8 cellular contexts compared by ENCODE assay signal in genomic region chr17:65100316-65101140, GRCh38. TPM values are rescaled to one million over a fixed set of nuclear protein-coding genes. Genes with fewer than 3 reads are reported as not detected.
DNase-seq lines count a peak whose midpoint lies in the region; ATAC-seq lines count a peak whose summit lies in the region.

No MANE protein-coding gene starts in this region.

- peaks cover 3% of the 10 kb centered on the region for H3K36me3 Mint-ChIP-seq in activated CD4-positive, alpha-beta memory T cell treated with anti-CD3 and anti-CD28 coated beads, Interleukin-2, amount 10 ng/mL, durations not matched to agents 7 days and 5 days (ENCODE audit: low read depth)
- H3K36me3 Mint-ChIP-seq in memory B cell, result no peaks in the 10 kb centered on the region

- H3K27ac Mint-ChIP-seq in activated CD4-positive, alpha-beta memory T cell treated with anti-CD3 and anti-CD28 coated beads, Interleukin-2, amount 10 ng/mL, durations not matched to agents 7 days and 5 days, result peak overlapping the region; percentile 95
- peak overlapping the region; percentile 91 for H3K27ac Mint-ChIP-seq in memory B cell

- POLR2A ChIA-PET in activated CD4-positive, alpha-beta memory T cell treated with anti-CD3 and anti-CD28 coated beads, Interleukin-2, amount 10 ng/mL, durations not matched to agents 7 days and 5 days (lab: Charles Lee), result interaction anchor here (0.6 to 3.9 kb wide), 27 partner anchors 17 to 595 kb away, joined by 3 to 34 read pairs (median 6); partner anchors contain the start of genes GNA13, LRRC37A3 and RGS9

- peaks cover 2% of the 10 kb centered on the region for H3K27me3 Mint-ChIP-seq in activated CD4-positive, alpha-beta memory T cell treated with anti-CD3 and anti-CD28 coated beads, Interleukin-2, amount 10 ng/mL, durations not matched to agents 7 days and 5 days
- H3K27me3 Mint-ChIP-seq in memory B cell, result no peaks in the 10 kb centered on the region

- H3K4me1 Mint-ChIP-seq in activated CD4-positive, alpha-beta memory T cell treated with anti-CD3 and anti-CD28 coated beads, Interleukin-2, amount 10 ng/mL, durations not matched to agents 7 days and 5 days, result peaks cover 39% of the 10 kb centered on the region
- peaks cover 11% of the 10 kb centered on the region for H3K4me1 Mint-ChIP-seq in memory B cell

- no peaks in the 10 kb centered on the region for H3K9me3 Mint-ChIP-seq in activated CD4-positive, alpha-beta memory T cell treated with anti-CD3 and anti-CD28 coated beads, Interleukin-2, amount 10 ng/mL, durations not matched to agents 7 days and 5 days
- H3K9me3 Mint-ChIP-seq in memory B cell, result no peaks in the 10 kb centered on the region

- ATAC-seq in GM19372 (IDR thresholded peaks at IDR 0.05; ENCODE audit: low read depth, unreplicated experiment), result peak; percentile 68
- ATAC-seq in HG03520 (IDR thresholded peaks at IDR 0.05; ENCODE audit: unreplicated experiment), result peak; percentile 53
- peak; percentile 91 for ATAC-seq in memory B cell (ENCODE audit: low read depth)

- peak in 13 of 14 donors; percentile 42 to 90 (median 81) for DNase-seq in C1 segment of cervical spinal cord (lab: John Stamatoyannopoulos, UW)
- peak; percentile 92 for DNase-seq in NCI-H774 (lab: John Stamatoyannopoulos, UW)
- peak; percentile 87 for DNase-seq in activated CD4-positive, alpha-beta memory T cell treated with anti-CD3 and anti-CD28 coated beads, Interleukin-2, amount 10 ng/mL, durations not matched to agents 7 days and 5 days
- peak; percentile 77 for DNase-seq in effector CD8-positive, alpha-beta T cell (lab: John Stamatoyannopoulos, UW)
- DNase-seq in memory B cell (ENCODE audit: low spot score in 2 of 2), result peak; percentile 84 to 88
- DNase-seq in stimulated activated CD8-positive, alpha-beta memory T cell treated with anti-CD3 and anti-CD28 coated beads, Interleukin-12 subunit alpha, Interleukin-12 subunit beta, amount 100 ng/mL, for 24 hours (ENCODE audit: extremely low read depth), result peak; percentile 37

- peak overlapping the region; percentile 78 for H3K4me3 Mint-ChIP-seq in activated CD4-positive, alpha-beta memory T cell treated with anti-CD3 and anti-CD28 coated beads, Interleukin-2, amount 10 ng/mL, durations not matched to agents 7 days and 5 days
- H3K4me3 Mint-ChIP-seq in memory B cell, result peak overlapping the region; percentile 89

- CTCF ChIA-PET in activated CD4-positive, alpha-beta memory T cell treated with anti-CD3 and anti-CD28 coated beads, Interleukin-2, amount 10 ng/mL, durations not matched to agents 7 days and 5 days (lab: Charles Lee), result interaction anchor here (0.6 to 6.8 kb wide), 56 partner anchors 8 to 892 kb away, joined by 3 to 69 read pairs (median 4); partner anchors contain the start of genes GNA13, LRRC37A3 and RGS9

RNA-seq across cellular contexts. Expression of gene RGS9, which starts 36.6 kb away (rescaled TPM):
- total RNA-seq in activated CD4-positive, alpha-beta memory T cell treated with anti-CD3 and anti-CD28 coated beads, Interleukin-2, amount 10 ng/mL, durations not matched to agents 7 days and 5 days, result 10 to 100 TPM; 30.4 to 31.2 TPM

RNA-seq across cellular contexts. Expression of gene GNA13, which starts 44.0 kb away (rescaled TPM):
- 10 to 100 TPM; 95.1 TPM for total RNA-seq in activated CD4-positive, alpha-beta memory T cell treated with anti-CD3 and anti-CD28 coated beads, Interleukin-2, amount 10 ng/mL, durations not matched to agents 7 days and 5 days

Comparison
In these comparisons a context has a peak if more than half of its experiments do, and no peak if none do; other contexts are left out.
1. Peak in every context shown above with its lines: DNase-seq and ATAC-seq.
2. DNase-seq: peak in every context shown above with its lines; median percentile 92 in NCI-H774; 87 in activated CD4-positive, alpha-beta memory T cell treated with anti-CD3 and anti-CD28 coated beads, Interleukin-2, amount 10 ng/mL, durations not matched to agents 7 days and 5 days; 86 in memory B cell; 81 in C1 segment of cervical spinal cord; 77 in effector CD8-positive, alpha-beta T cell; 37 in stimulated activated CD8-positive, alpha-beta memory T cell treated with anti-CD3 and anti-CD28 coated beads, Interleukin-12 subunit alpha, Interleukin-12 subunit beta, amount 100 ng/mL, for 24 hours.